Comparison of ENCODE assay signal across 8 cellular contexts in genomic region chr17:27294689-27295630, GRCh38. TPM values are rescaled to one million over a fixed set of nuclear protein-coding genes. Genes with fewer than 3 reads are reported as not detected.
A peak's percentile ranks its signal among the peaks of the same experiment; 100 is the strongest.
DNase-seq lines count a peak whose midpoint lies in the region; ATAC-seq and FAIRE-seq lines count a peak whose summit lies in the region.

No MANE protein-coding gene starts in this region.

- DNase-seq in stimulated activated CD4-positive, alpha-beta T cell treated with anti-CD3 and anti-CD28 coated beads, Interleukin-12 subunit alpha, Interleukin-12 subunit beta, amount 100 ng/mL, for 48 hours (ENCODE audit: low read depth in 2 of 3, low spot score in 1 of 3), result peak; percentile 20 to 23 (median 22)
- no peak for DNase-seq in stimulated activated CD4-positive, alpha-beta T cell treated with anti-CD3 and anti-CD28 coated beads, Interleukin-4, amount 100 ng/mL, for 1 hour
- DNase-seq in NCI-H1048 (lab: John Stamatoyannopoulos, UW) (peak; percentile 76), SW480 (ENCODE audit: low spot score) (peak; percentile 72), brain pericyte (ENCODE audit: low read depth, low spot score) (peak; percentile 49), iPS-NIHi11 (ENCODE audit: low spot score) (peak; percentile 40), small intestine (peak; percentile 93)

- H3K27ac ChIP-seq in small intestine (ENCODE audit: low read depth in 1 of 2, low read length in 1 of 2), result peak overlapping the region; percentile 96 to 100

- ATAC-seq in HG02623 (IDR thresholded peaks at IDR 0.05; ENCODE audit: unreplicated experiment), result peak; percentile 39

- peak overlapping the region; percentile 81 to 89 for H3K4me3 ChIP-seq in small intestine (ENCODE audit: low read depth in 1 of 2, low read length in 2 of 2)

- H3K36me3 ChIP-seq in small intestine (ENCODE audit: control insufficient read depth in 2 of 2, insufficient read depth in 2 of 2, low read length in 2 of 2), result no peaks in the 10 kb centered on the region

- H3K4me1 ChIP-seq in small intestine (ENCODE audit: control insufficient read depth in 2 of 2, insufficient read depth in 1 of 2, low read depth in 1 of 2, low read length in 1 of 2), result peaks cover 2 to 4% of the 10 kb centered on the region in 2 donors

- WGBS in small intestine, 3 donors, result 0% methylated on average over 21 of the region's 21 CpGs

- H3K27me3 ChIP-seq in small intestine (ENCODE audit: control insufficient read depth in 2 of 2, insufficient read depth in 2 of 2, low read length in 2 of 2), result no peaks in the 10 kb centered on the region

- FAIRE-seq in small intestine (lab: Jason Lieb, UNC), result no peak

- H3K9me3 ChIP-seq in small intestine (ENCODE audit: control insufficient read depth, low read depth), result no peaks in the 10 kb centered on the region

RNA-seq across cellular contexts. Expression of gene WSB1, which starts 1.0 kb away (rescaled TPM):
- 10 to 100 TPM; 28.9 to 56.3 (median 32.2) TPM for polyA plus RNA-seq in small intestine
